ENCODE assay signal across 8 cellular contexts in the genomic region with DNA sequence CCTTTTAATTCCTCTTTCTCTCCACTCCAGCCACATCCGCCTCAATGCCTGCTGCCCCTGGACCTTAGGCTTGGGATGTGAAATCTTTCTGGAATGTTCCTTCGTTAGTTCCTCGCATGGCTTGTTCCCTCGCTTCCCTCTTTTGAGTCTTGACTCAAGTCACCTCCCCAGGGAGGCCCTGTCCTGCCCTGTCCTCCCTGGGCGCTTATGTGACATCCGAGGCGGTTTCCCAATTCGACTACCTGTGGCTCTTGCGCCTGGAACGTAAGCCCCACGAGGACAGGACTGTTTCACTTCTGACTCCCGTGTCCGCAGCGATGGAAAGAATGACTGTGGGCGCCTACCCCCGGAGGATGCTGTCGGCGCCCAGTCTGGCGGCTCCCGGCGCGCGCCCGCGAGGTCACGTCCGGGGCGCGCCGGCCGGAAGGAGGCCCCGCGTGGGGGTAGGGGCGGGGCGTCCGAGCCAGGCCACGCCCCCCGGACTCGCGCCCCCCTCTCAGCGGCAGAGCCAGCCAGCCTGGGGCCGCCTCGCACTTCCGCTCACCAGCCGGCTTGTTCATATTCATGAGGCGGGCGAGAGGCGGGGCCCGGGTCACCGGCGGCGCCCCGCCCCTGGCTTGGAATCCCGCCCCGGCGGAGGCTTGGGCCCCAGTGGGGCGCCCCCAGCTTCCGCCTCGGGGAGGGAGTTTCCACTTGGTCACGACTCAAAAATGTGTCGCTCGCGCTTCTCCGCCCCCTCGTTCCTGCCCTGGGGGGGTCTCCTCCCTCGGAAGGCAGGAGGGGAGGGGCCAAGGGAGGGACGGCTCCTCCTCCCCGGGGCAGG. TPM values are rescaled to one million over a fixed set of nuclear protein-coding genes. Genes with fewer than 3 reads are reported as not detected.
DNase-seq lines count a peak whose midpoint lies in the region; ATAC-seq lines count a peak whose summit lies in the region.

No MANE protein-coding gene starts in this region.

- DNase-seq in Daoy (ENCODE audit: low read depth) (peak; percentile 92), KG1 (lab: John Stamatoyannopoulos, UW) (peak; percentile 89), SJCRH30 (peak; percentile 93 to 94), globus pallidus (ENCODE audit: low spot score) (peak; percentile 85), occipital lobe (lab: John Stamatoyannopoulos, UW) (peak; percentile 70)
- DNase-seq in activated naive CD4-positive, alpha-beta T cell treated with Interleukin-2 at 50 U/mL for 16 hours: peak; percentile 97

- no peaks in the 10 kb centered on the region for H3K36me3 ChIP-seq in SJCRH30

- peak; percentile 85 for ATAC-seq in GM21737 (IDR thresholded peaks at IDR 0.05; ENCODE audit: unreplicated experiment)

- peaks cover 7% of the 10 kb centered on the region; the same call in 1 of the 2 replicates for H3K4me1 ChIP-seq in SJCRH30

- H3K27ac ChIP-seq in SJCRH30 (peak overlapping the region; percentile 56), temporal lobe (ENCODE audit: low read depth, low read length) (peak overlapping the region; percentile 69)

- H3K27me3 ChIP-seq in SJCRH30: no peaks in the 10 kb centered on the region

- peak overlapping the region; percentile 61 for H3K4me3 ChIP-seq in SJCRH30

- H3K9me3 ChIP-seq in SJCRH30 (replicated peaks): no peaks in the 10 kb centered on the region

RNA-seq across cellular contexts. Expression of a gene that starts 8.4 kb away (rescaled TPM):
- 0.36 and 0.46 TPM in 2 replicates for total RNA-seq in Daoy (2014; rRNA removed; shearing (Covaris generic))
- total RNA-seq in SJCRH30 (2014; rRNA removed; shearing (Covaris generic)): 1.6 and 1.9 TPM in 2 replicates
- 5.1 TPM for total RNA-seq in occipital lobe
- 5.7 TPM for total RNA-seq in temporal lobe

RNA-seq across cellular contexts. Expression of a gene that starts 34.6 kb away (rescaled TPM):
- 13.4 and 14.1 TPM in 2 replicates for total RNA-seq in Daoy (2014; rRNA removed; shearing (Covaris generic))
- total RNA-seq in SJCRH30 (2014; rRNA removed; shearing (Covaris generic)): 31.2 and 34.1 TPM in 2 replicates
- total RNA-seq in occipital lobe: 13.7 TPM
- 5.7 TPM for total RNA-seq in temporal lobe

RNA-seq across cellular contexts. Expression of a gene that starts 43.7 kb away (rescaled TPM):
- 34.1 and 71.8 TPM in 2 replicates for total RNA-seq in Daoy (2014; rRNA removed; shearing (Covaris generic))
- 21.8 and 28.9 TPM in 2 replicates for total RNA-seq in SJCRH30 (2014; rRNA removed; shearing (Covaris generic))
- total RNA-seq in occipital lobe (21.2 TPM), temporal lobe (16.7 TPM)

Comparison
In these comparisons a context has a peak if more than half of its experiments do, and no peak if none do; other contexts are left out.
1. Peak in every context shown above with its lines: DNase-seq, ATAC-seq, H3K4me3 ChIP-seq and H3K27ac ChIP-seq.